In genomic region chr6:147560670-147561069, GRCh38 we compare ENCODE assay signal across 21 cellular contexts. TPM values are rescaled to one million over a fixed set of nuclear protein-coding genes. Genes with fewer than 3 reads are reported as not detected.
DNase-seq lines count a peak whose midpoint lies in the region; ATAC-seq and TF ChIP-seq lines count a peak whose summit lies in the region.
"Had no signal": no experiment of that assay in that cellular context is flagged by ENCODE, and none has a peak within 500 bp of the region (broad histone marks: within the 10 kb centered on the region; RNA-seq: fewer than 3 reads in every experiment).

No MANE protein-coding gene starts in this region.

- H3K79me2 ChIP-seq in smooth muscle cell (ENCODE audit: low read depth), result peaks cover 17% of the 10 kb centered on the region

- H4K20me1 ChIP-seq in smooth muscle cell (ENCODE audit: low read depth), result no peaks in the 10 kb centered on the region

- POLR2A ChIA-PET in naive thymus-derived CD4-positive, alpha-beta T cell (lab: Charles Lee), result no interaction called here

- no peaks in the 10 kb centered on the region for H3F3A ChIP-seq in smooth muscle cell (ENCODE audit: low read depth)

- H3K4me3 Mint-ChIP-seq in naive thymus-derived CD4-positive, alpha-beta T cell, result no peak overlapping the region
- H3K4me3 Mint-ChIP-seq: CD4-positive, alpha-beta T cell; T-cell had no signal

- H3K4me1 Mint-ChIP-seq in naive thymus-derived CD4-positive, alpha-beta T cell, result no peaks in the 10 kb centered on the region
- H3K4me1 Mint-ChIP-seq: T-cell had no signal

- no peak overlapping the region for H3K4me2 ChIP-seq in smooth muscle cell
- H3K4me2 ChIP-seq: A549 had no signal

- H2AFZ ChIP-seq in smooth muscle cell (ENCODE audit: low read depth), result no peak overlapping the region

- H3K4me3 ChIP-seq in smooth muscle cell, result no peak overlapping the region
- no peak overlapping the region for H3K4me3 ChIP-seq in naive thymus-derived CD4-positive, alpha-beta T cell (ENCODE audit: low read length)
- H3K4me3 ChIP-seq: A549, K562 had no signal

- TF ChIP-seq CTCF in smooth muscle cell (IDR thresholded peaks at IDR 0.05; ENCODE audit: borderline replicate concordance, insufficient read depth, poor library complexity, severe bottlenecking), result no peak

- no peak overlapping the region for H3K27ac Mint-ChIP-seq in naive thymus-derived CD4-positive, alpha-beta T cell
- H3K27ac Mint-ChIP-seq: CD4-positive, alpha-beta T cell; T-cell had no signal

- DNase-seq in smooth muscle cell (lab: John Stamatoyannopoulos, UW; ENCODE audit: unreplicated experiment), result no peak
- no peak for DNase-seq in naive thymus-derived CD4-positive, alpha-beta T cell
- DNase-seq in posterior vena cava (ENCODE audit: low spot score), result no peak
- no peak for DNase-seq in pons (ENCODE audit: low spot score)
- DNase-seq: Caco-2; CD4-positive, alpha-beta T cell; NCI-H1694 treated with DMSO at 0.1 percent for 48 hours; NCI-H2107; NCI-H2227 treated with DMSO at 0.1 percent for 48 hours; NCI-H524; NCI-H82; PC-3; RPMI8226; SHP77 treated with DMSO at 0.1 percent for 48 hours; T-cell had no signal

- peaks cover 0 to 2% (median 0%) of the 10 kb centered on the region in 11 donors for H3K9me3 Mint-ChIP-seq in naive thymus-derived CD4-positive, alpha-beta T cell
- H3K9me3 Mint-ChIP-seq: CD4-positive, alpha-beta T cell; T-cell had no signal

- H3K36me3 ChIP-seq in smooth muscle cell (ENCODE audit: low read depth), result no peaks in the 10 kb centered on the region
- H3K36me3 ChIP-seq in naive thymus-derived CD4-positive, alpha-beta T cell (ENCODE audit: control insufficient read depth in 2 of 3, insufficient read depth in 3 of 3, low read length in 3 of 3), result no peaks in the 10 kb centered on the region

- no peak overlapping the region for H3K9ac ChIP-seq in smooth muscle cell (ENCODE audit: low read depth)

- H3K9me3 ChIP-seq in smooth muscle cell (replicated peaks; ENCODE audit: low read depth), result no peaks in the 10 kb centered on the region
- H3K9me3 ChIP-seq in naive thymus-derived CD4-positive, alpha-beta T cell (ENCODE audit: control insufficient read depth in 2 of 3, low read length in 3 of 3), result no peaks in the 10 kb centered on the region
- H3K9me3 ChIP-seq: A549, Caco-2 had no signal

- peak overlapping the region; percentile 2 for H3K27ac ChIP-seq in smooth muscle cell (ENCODE audit: low read depth)
- no peak overlapping the region for H3K27ac ChIP-seq in naive thymus-derived CD4-positive, alpha-beta T cell (ENCODE audit: low read depth, low read length)
- H3K27ac ChIP-seq: A549 had no signal

- H3K4me1 ChIP-seq in smooth muscle cell (ENCODE audit: low read depth), result no peaks in the 10 kb centered on the region
- H3K4me1 ChIP-seq in naive thymus-derived CD4-positive, alpha-beta T cell (ENCODE audit: control insufficient read depth in 2 of 2, insufficient read depth in 2 of 2, low read length in 2 of 2), result no peaks in the 10 kb centered on the region
- H3K4me1 ChIP-seq: A549 had no signal

- CTCF ChIA-PET in naive thymus-derived CD4-positive, alpha-beta T cell (lab: Charles Lee), result no interaction called here

- H3K36me3 Mint-ChIP-seq in naive thymus-derived CD4-positive, alpha-beta T cell, result no peaks in the 10 kb centered on the region
- H3K36me3 Mint-ChIP-seq: T-cell had no signal

- H3K27me3 Mint-ChIP-seq in naive thymus-derived CD4-positive, alpha-beta T cell, result peaks cover 0 to 20% (median 5%) of the 10 kb centered on the region in 5 donors

- no peaks in the 10 kb centered on the region for H3K27me3 ChIP-seq in smooth muscle cell (ENCODE audit: low read depth)
- H3K27me3 ChIP-seq in naive thymus-derived CD4-positive, alpha-beta T cell (ENCODE audit: control insufficient read depth in 2 of 2, insufficient read depth in 2 of 2, low read length in 2 of 2), result peaks cover 0 to 3% of the 10 kb centered on the region in 2 donors

- intact Hi-C loops in naive thymus-derived CD4-positive, alpha-beta T cell (cut with micrococcal nuclease), result no loop called here
- intact Hi-C loops in posterior vena cava (cut with DNase I), result no loop called here

- ATAC-seq in GM18867 (IDR thresholded peaks at IDR 0.05; ENCODE audit: unreplicated experiment) (peak; percentile 74), GM19438 (IDR thresholded peaks at IDR 0.05; ENCODE audit: low read depth, unreplicated experiment) (peak; percentile 79), HG03457 (IDR thresholded peaks at IDR 0.05; ENCODE audit: unreplicated experiment) (peak; percentile 71)
- no peak for ATAC-seq in naive thymus-derived CD4-positive, alpha-beta T cell
- ATAC-seq: A549, K562, PC-3, SK-N-SH treated with all-trans-retinoic acid at 6 μM for 48 hours, T-cell had no signal

RNA-seq across cellular contexts. Expression of gene SAMD5, which starts 52.2 kb away (rescaled TPM):
- 10.3 and 10.8 TPM in 2 replicates for total RNA-seq in smooth muscle cell
- polyA plus RNA-seq in smooth muscle cell, result 1.9 and 2.9 TPM in 2 replicates
- not detected for total RNA-seq in naive thymus-derived CD4-positive, alpha-beta T cell
- not detected for polyA plus RNA-seq in naive thymus-derived CD4-positive, alpha-beta T cell
- total RNA-seq in posterior vena cava, result 1 to 10 TPM; 1.2 to 1.9 TPM
- total RNA-seq: CD4-positive, alpha-beta T cell; T-cell had no signal
